ENCODE assay signal across 10 cellular contexts in genomic region chr11:123082977-123083376, GRCh38. TPM values are rescaled to one million over a fixed set of nuclear protein-coding genes. Genes with fewer than 3 reads are reported as not detected.
DNase-seq lines count a peak whose midpoint lies in the region; ATAC-seq and TF ChIP-seq lines count a peak whose summit lies in the region.
"Had no signal": no experiment of that assay in that cellular context is flagged by ENCODE, and none has a peak within 500 bp of the region (broad histone marks: within the 10 kb centered on the region; RNA-seq: fewer than 3 reads in every experiment).

No MANE protein-coding gene starts in this region.

- CTCF ChIA-PET in activated CD4-positive, alpha-beta memory T cell treated with anti-CD3 and anti-CD28 coated beads, Interleukin-2, amount 10 ng/mL, durations not matched to agents 7 days and 5 days (lab: Charles Lee): interaction anchor here (0.8 to 1.9 kb wide), 4 partner anchors 19 to 26 kb away, joined by 3 to 8 read pairs (median 4); partner anchors contain the start of gene HSPA8

- peaks cover 52% of the 10 kb centered on the region for H3K4me1 Mint-ChIP-seq in activated T-cell treated with anti-CD3 and anti-CD28 coated beads, Interleukin-2, amount 50 U/mL, for 4 hours (ENCODE audit: low read depth)
- H3K4me1 Mint-ChIP-seq in activated CD4-positive, alpha-beta memory T cell treated with anti-CD3 and anti-CD28 coated beads, Interleukin-2, amount 10 ng/mL, durations not matched to agents 7 days and 5 days: peaks cover 52% of the 10 kb centered on the region

- no peak for TF ChIP-seq POLR2A in spleen (IDR thresholded peaks at IDR 0.05)

- no peak for DNase-seq in activated T-cell treated with anti-CD3 and anti-CD28 coated beads, Interleukin-2, amount 50 U/mL, for 4 hours
- no peak for DNase-seq in activated T-cell treated with anti-CD3 and anti-CD28 coated beads, Interleukin-2, amount 50 U/mL, for 48 hours
- no peak for DNase-seq in activated CD4-positive, alpha-beta memory T cell treated with anti-CD3 and anti-CD28 coated beads, Interleukin-2, amount 10 ng/mL, durations not matched to agents 7 days and 5 days
- DNase-seq in left colon (no peak), spleen (peak; percentile 19)
- DNase-seq in stimulated activated naive CD4-positive, alpha-beta T cell treated with Interleukin-2 at 50 U/mL for 16 hours (lab: John Stamatoyannopoulos, UW): no peak

- H3K27me3 Mint-ChIP-seq in activated T-cell treated with anti-CD3 and anti-CD28 coated beads, Interleukin-2, amount 50 U/mL, for 4 hours (ENCODE audit: low read depth): no peaks in the 10 kb centered on the region
- no peaks in the 10 kb centered on the region for H3K27me3 Mint-ChIP-seq in activated CD4-positive, alpha-beta memory T cell treated with anti-CD3 and anti-CD28 coated beads, Interleukin-2, amount 10 ng/mL, durations not matched to agents 7 days and 5 days

- POLR2A ChIA-PET in activated CD4-positive, alpha-beta memory T cell treated with anti-CD3 and anti-CD28 coated beads, Interleukin-2, amount 10 ng/mL, durations not matched to agents 7 days and 5 days (lab: Charles Lee): interaction anchor here (0.7 to 13.5 kb wide), 4 partner anchors 8 to 150 kb away, joined by 3 to 391 read pairs (median 3); partner anchors contain the start of gene HSPA8

- peak overlapping the region; percentile 48 for H3K27ac Mint-ChIP-seq in activated CD4-positive, alpha-beta memory T cell treated with anti-CD3 and anti-CD28 coated beads, Interleukin-2, amount 10 ng/mL, durations not matched to agents 7 days and 5 days

- no peaks in the 10 kb centered on the region for H3K9me3 ChIP-seq in spleen
- H3K9me3 ChIP-seq: colonic mucosa, thoracic aorta had no signal

- H3K36me3 ChIP-seq in spleen: peaks cover 0 to 4% (median 0%) of the 10 kb centered on the region in 6 donors
- H3K36me3 ChIP-seq: colonic mucosa had no signal

- TF ChIP-seq CTCF in spleen (IDR thresholded peaks at IDR 0.05 in 8 of 11, conservative IDR thresholded peaks at IDR 0.05 in 3 of 11): no peak

- H3K27ac ChIP-seq in spleen: peak overlapping the region in 7 of 8 donors; percentile 18 to 68 (median 32)
- H3K27ac ChIP-seq: colonic mucosa had no signal

- ATAC-seq in activated T-cell treated with anti-CD3 and anti-CD28 coated beads, Interleukin-2, amount 50 U/mL, for 4 hours: no peak
- ATAC-seq in left colon (peak; percentile 48), GM21526 (IDR thresholded peaks at IDR 0.05; ENCODE audit: low FRiP score, unreplicated experiment) (no peak), HG03457 (IDR thresholded peaks at IDR 0.05; ENCODE audit: unreplicated experiment) (no peak)

- no peaks in the 10 kb centered on the region for H3K27me3 ChIP-seq in spleen (replicated peaks in 1 of 7)
- H3K27me3 ChIP-seq: colonic mucosa had no signal

- H3K36me3 Mint-ChIP-seq in activated T-cell treated with anti-CD3 and anti-CD28 coated beads, Interleukin-2, amount 50 U/mL, for 4 hours (ENCODE audit: insufficient read depth): peaks cover 4% of the 10 kb centered on the region
- H3K36me3 Mint-ChIP-seq in activated CD4-positive, alpha-beta memory T cell treated with anti-CD3 and anti-CD28 coated beads, Interleukin-2, amount 10 ng/mL, durations not matched to agents 7 days and 5 days (ENCODE audit: low read depth): peaks cover 5% of the 10 kb centered on the region

- H3K4me1 ChIP-seq in spleen: peaks cover 0 to 38% (median 17%) of the 10 kb centered on the region in 6 donors
- H3K4me1 ChIP-seq: colonic mucosa had no signal

- no peak overlapping the region for H3K4me3 ChIP-seq in spleen
- H3K4me3 ChIP-seq: colonic mucosa, thoracic aorta had no signal

- peak overlapping the region; percentile 69 for H3K4me3 Mint-ChIP-seq in activated T-cell treated with anti-CD3 and anti-CD28 coated beads, Interleukin-2, amount 50 U/mL, for 4 hours
- peak overlapping the region; percentile 53 for H3K4me3 Mint-ChIP-seq in activated CD4-positive, alpha-beta memory T cell treated with anti-CD3 and anti-CD28 coated beads, Interleukin-2, amount 10 ng/mL, durations not matched to agents 7 days and 5 days

- H3K9me3 Mint-ChIP-seq in activated T-cell treated with anti-CD3 and anti-CD28 coated beads, Interleukin-2, amount 50 U/mL, for 4 hours: peaks cover 2% of the 10 kb centered on the region
- H3K9me3 Mint-ChIP-seq in activated CD4-positive, alpha-beta memory T cell treated with anti-CD3 and anti-CD28 coated beads, Interleukin-2, amount 10 ng/mL, durations not matched to agents 7 days and 5 days: peaks cover 6% of the 10 kb centered on the region

- 65 to 76% (median 71%) methylated on average over 4 of the region's 4 CpGs for WGBS in spleen, 5 donors

- intact Hi-C loops in left colon (cut with DNase I, micrococcal nuclease) (no loop called here), spleen (cut with DNase I; ENCODE audit: low total_unique reads) (no loop called here)

RNA-seq across cellular contexts. Expression of gene HSPA8, which starts 21.0 kb away (rescaled TPM):
- total RNA-seq in activated T-cell treated with anti-CD3 and anti-CD28 coated beads, Interleukin-2, amount 50 U/mL, for 4 hours: 1,000 to 10,000 TPM; 3,255 to 3,669 (median 3,417) TPM
- total RNA-seq in activated CD4-positive, alpha-beta memory T cell treated with anti-CD3 and anti-CD28 coated beads, Interleukin-2, amount 10 ng/mL, durations not matched to agents 7 days and 5 days: 1,000 to 10,000 TPM; 1,570 to 1,577 TPM
- total RNA-seq in left colon: 100 to 1,000 TPM; 553 to 705 TPM
- total RNA-seq in spleen: 1,000 to 10,000 TPM in 1 of 7 donors, 100 to 1,000 TPM in 6; 550 to 1,026 (median 678) TPM
- 100 to 1,000 TPM; 110 to 369 (median 156) TPM for polyA plus RNA-seq in spleen
